12 cellular contexts compared by ENCODE assay signal in the genomic region with DNA sequence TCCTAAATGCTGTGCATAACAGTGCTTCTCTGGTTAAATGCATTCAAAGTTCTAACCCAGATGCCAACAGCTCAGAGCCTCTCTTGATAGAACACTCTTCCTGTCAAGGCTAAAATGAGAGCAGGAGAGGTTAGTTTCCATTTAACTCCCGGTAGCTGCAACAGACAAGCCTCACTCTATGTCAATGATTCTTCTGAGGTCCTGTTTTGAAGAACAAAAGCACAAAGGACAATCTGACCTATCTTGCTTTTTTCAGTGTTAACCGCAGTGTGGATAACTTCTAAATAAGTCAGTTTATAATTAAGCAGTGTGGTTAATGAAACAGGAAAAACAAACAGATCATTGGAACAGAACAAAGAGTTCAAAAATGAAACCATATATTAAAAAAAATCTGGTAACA.
DNase-seq lines count a peak whose midpoint lies in the region; ATAC-seq, FAIRE-seq and TF ChIP-seq lines count a peak whose summit lies in the region.
"Had no signal": no experiment of that assay in that cellular context is flagged by ENCODE, and none has a peak within 500 bp of the region (broad histone marks: within the 10 kb centered on the region; RNA-seq: fewer than 3 reads in every experiment).

No MANE protein-coding gene starts in this region.

- no peak overlapping the region for H3K4me3 ChIP-seq in ascending aorta
- H3K4me3 ChIP-seq: adrenal gland, neural progenitor cell, thoracic aorta had no signal

- peak; percentile 17 for FAIRE-seq in TTC549 (lab: Jason Lieb, UNC)

- H3K9me3 ChIP-seq in ascending aorta: no peaks in the 10 kb centered on the region
- H3K9me3 ChIP-seq: adrenal gland, thoracic aorta had no signal

- no peaks in the 10 kb centered on the region for H3K27me3 Mint-ChIP-seq in mesothelial cell of epicardium (ENCODE audit: low read depth)

- H3K27ac Mint-ChIP-seq in mesothelial cell of epicardium: peak overlapping the region; percentile 58
- H3K27ac Mint-ChIP-seq: endodermal cell, neural progenitor cell had no signal

- H3K27ac ChIP-seq in ascending aorta: no peak overlapping the region
- H3K27ac ChIP-seq: adrenal gland, neural progenitor cell, thoracic aorta had no signal

- in situ Hi-C loops in KBM-7 (cut with MboI; ENCODE audit: low pct_unique_long_range_greater_than_20kb, low sequenced_read_pairs): no loop called here

- no peaks in the 10 kb centered on the region for H3K4me1 ChIP-seq in ascending aorta
- H3K4me1 ChIP-seq: neural progenitor cell had no signal

- H3K27me3 ChIP-seq in ascending aorta: no peaks in the 10 kb centered on the region
- H3K27me3 ChIP-seq: adrenal gland, neural progenitor cell had no signal

- no peaks in the 10 kb centered on the region for H3K9me3 Mint-ChIP-seq in mesothelial cell of epicardium
- H3K9me3 Mint-ChIP-seq: endodermal cell, neural progenitor cell had no signal

- TF ChIP-seq CTCF in mesothelial cell of epicardium (IDR thresholded peaks at IDR 0.05; ENCODE audit: unreplicated experiment) (no peak), ascending aorta (IDR thresholded peaks at IDR 0.05) (no peak)

- H3K36me3 Mint-ChIP-seq in mesothelial cell of epicardium: no peaks in the 10 kb centered on the region
- H3K36me3 Mint-ChIP-seq: neural progenitor cell had no signal

- DNase-seq in GDM1 (lab: John Stamatoyannopoulos, UW): peak; percentile 12
- no peak for DNase-seq in mesothelial cell of epicardium (ENCODE audit: low spot score in 2 of 2, unreplicated experiment in 2 of 2)
- no peak for DNase-seq in ascending aorta (ENCODE audit: low spot score in 2 of 2)
- DNase-seq in KBM-7: no peak
- DNase-seq: adrenal gland, EL, endodermal cell had no signal

- no peaks in the 10 kb centered on the region for H3K36me3 ChIP-seq in ascending aorta
- H3K36me3 ChIP-seq: adrenal gland, neural progenitor cell, thoracic aorta had no signal

- H3K4me3 Mint-ChIP-seq in mesothelial cell of epicardium: no peak overlapping the region
- H3K4me3 Mint-ChIP-seq: endodermal cell, neural progenitor cell had no signal

- peaks cover 42% of the 10 kb centered on the region for H3K4me1 Mint-ChIP-seq in mesothelial cell of epicardium

- intact Hi-C loops in ascending aorta (cut with DNase I): no loop called here

- ATAC-seq in GM19463 (IDR thresholded peaks at IDR 0.05; ENCODE audit: unreplicated experiment) (peak; percentile 14), GM19397 (IDR thresholded peaks at IDR 0.05; ENCODE audit: unreplicated experiment) (no peak)
